15 cellular contexts compared by ENCODE assay signal in the genomic region with DNA sequence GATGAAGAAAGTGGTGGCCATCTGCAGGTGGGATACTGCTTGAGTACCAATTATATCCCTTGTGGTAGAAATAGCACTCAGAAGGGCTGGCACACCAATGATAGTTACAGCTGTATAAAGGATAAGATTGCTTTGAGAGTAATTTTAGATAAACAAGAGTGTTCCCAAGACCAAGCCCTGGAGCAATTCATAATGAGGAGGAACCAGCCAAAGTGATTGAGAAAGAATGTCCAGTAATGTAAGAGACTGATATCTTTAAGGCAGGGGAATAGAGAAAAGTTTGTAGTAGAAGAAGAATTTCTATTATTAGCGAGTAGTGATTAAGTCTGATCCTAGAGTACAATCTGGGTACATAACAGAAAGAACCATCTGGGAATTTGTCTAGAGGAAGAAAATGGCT.
DNase-seq lines count a peak whose midpoint lies in the region; ATAC-seq and TF ChIP-seq lines count a peak whose summit lies in the region.
"Had no signal": no experiment of that assay in that cellular context is flagged by ENCODE, and none has a peak within 500 bp of the region (broad histone marks: within the 10 kb centered on the region; RNA-seq: fewer than 3 reads in every experiment).

No MANE protein-coding gene starts in this region.

- TF ChIP-seq CTCF in choroid plexus epithelial cell (conservative IDR thresholded peaks at IDR 0.05; ENCODE audit: low read depth, low read length) = no peak

- ATAC-seq in HG03520 (IDR thresholded peaks at IDR 0.05; ENCODE audit: unreplicated experiment) = no peak

- DNase-seq in EL (peak; percentile 6), NCI-H226 (peak; percentile 46), choroid plexus epithelial cell (ENCODE audit: low read depth) (peak; percentile 10), myocyte (ENCODE audit: low read depth) (peak; percentile 3), NCI-H1417 treated with DMSO at 0.1 percent for 48 hours (lab: John Stamatoyannopoulos, UW) (no peak)
- DNase-seq in activated T-cell treated with anti-CD3 and anti-CD28 coated beads, Interleukin-2, amount 50 U/mL, for 48 hours = no peak
- no peak for DNase-seq in effector CD4-positive, alpha-beta T cell
- DNase-seq: Caco-2, H9, NCI-H187 treated with DMSO at 0.1 percent for 48 hours, NCI-H2171 treated with DMSO at 0.1 percent for 48 hours, NCI-H524, RPMI8226, SIG-M5 had no signal

- H3K4me3 ChIP-seq in choroid plexus epithelial cell (ENCODE audit: low read depth, low read length) = no peak overlapping the region

Comparison
In these comparisons a context has a peak if more than half of its experiments do, and no peak if none do; other contexts are left out.
1. DNase-seq: peak in EL (single experiment), NCI-H226 (single experiment), choroid plexus epithelial cell (single experiment) and myocyte (single experiment); none in activated T-cell treated with anti-CD3 and anti-CD28 coated beads, Interleukin-2, amount 50 U/mL, for 48 hours (0 of 2), effector CD4-positive, alpha-beta T cell (single experiment) and NCI-H1417 treated with DMSO at 0.1 percent for 48 hours (single experiment).